8 cellular contexts compared by ENCODE assay signal in the genomic region with DNA sequence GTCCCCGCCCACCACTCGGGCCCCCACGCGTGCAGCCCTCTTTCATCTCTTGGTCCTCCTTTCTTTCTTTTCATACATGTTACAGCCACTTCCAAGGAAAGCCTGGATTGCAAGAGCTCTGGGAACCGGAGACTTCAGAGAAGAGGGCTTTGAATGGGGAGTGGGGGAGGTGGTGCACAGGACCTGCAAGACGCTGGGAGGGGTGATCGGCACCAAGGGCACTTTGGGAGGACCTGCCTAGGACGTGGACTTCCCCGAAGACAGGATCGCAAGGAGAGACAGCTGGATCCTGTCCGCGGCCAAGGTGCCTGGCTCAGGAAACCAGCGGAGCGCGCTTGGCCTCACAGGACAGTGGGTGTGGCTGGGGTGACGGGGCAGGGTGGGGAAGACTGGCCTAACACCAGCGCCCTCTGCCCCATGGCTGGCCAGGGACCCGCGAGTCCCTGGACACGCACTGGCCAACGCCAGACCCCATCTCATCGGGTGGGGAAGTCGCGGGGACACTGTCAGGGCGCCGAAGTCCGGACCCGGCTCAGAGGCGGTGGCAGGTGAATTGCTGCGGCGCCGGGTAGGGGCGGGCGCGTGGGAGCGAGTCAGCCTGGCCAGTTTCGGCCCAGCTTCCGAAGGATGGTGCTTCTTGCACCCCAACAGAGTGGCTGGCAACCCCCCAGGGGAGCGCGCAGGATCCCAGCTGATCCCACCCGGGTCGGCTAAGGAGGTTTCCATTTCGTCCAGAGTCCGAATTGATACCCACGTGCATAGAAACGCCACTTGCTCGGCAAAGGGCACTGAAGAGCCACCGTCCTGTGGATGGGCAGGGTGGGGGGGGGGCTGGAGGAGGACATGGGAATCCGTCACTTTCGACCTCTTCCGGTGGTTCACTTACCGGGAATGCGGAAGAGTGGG. TPM values are rescaled to one million over a fixed set of nuclear protein-coding genes. Genes with fewer than 3 reads are reported as not detected.
DNase-seq lines count a peak whose midpoint lies in the region; ATAC-seq and TF ChIP-seq lines count a peak whose summit lies in the region.

No MANE protein-coding gene starts in this region.

- peaks cover 5% of the 10 kb centered on the region for H3K79me2 ChIP-seq in GM23248 (ENCODE audit: insufficient read depth)

- no peaks in the 10 kb centered on the region for H3K9me3 Mint-ChIP-seq in WTC11

- H3K27ac Mint-ChIP-seq in WTC11 = no peak overlapping the region

- H3K36me3 Mint-ChIP-seq in WTC11 = no peaks in the 10 kb centered on the region

- WGBS in GM23248 (ENCODE audit: low coverage in 1 of 2, low lambda C conversion rate in 2 of 2, missing lambda C conversion rate in 2 of 2), 2 experiments = 1 to 2% methylated on average over 43 to 44 of the region's 53 CpGs

- peaks cover 20% of the 10 kb centered on the region for H3K4me1 Mint-ChIP-seq in WTC11

- intact Hi-C loops in left ventricle myocardium superior (cut with micrococcal nuclease) = loop anchor here (5.0 to 10.0 kb wide), 2 partner anchors 187 to 335 kb away; no protein-coding TSS in a partner anchor

- peaks cover 10% of the 10 kb centered on the region; the same call in 1 of the 2 replicates for H3K4me1 ChIP-seq in GM23248 (ENCODE audit: insufficient read depth)

- peaks cover 83% of the 10 kb centered on the region for H3K27me3 Mint-ChIP-seq in WTC11 (ENCODE audit: low read depth)

- in situ Hi-C loops in GM23248 (cut with MboI) = loop anchor here (10.0 to 25.0 kb wide), 2 partner anchors 187 to 285 kb away; no protein-coding TSS in a partner anchor

- H3K9me2 ChIP-seq in GM23248 (ENCODE audit: insufficient read depth) = no peaks in the 10 kb centered on the region

- POLR2A ChIA-PET in WTC11 (lab: Charles Lee) = no interaction called here

- ATAC-seq in WTC11 (peak; percentile 3), left ventricle myocardium superior (peak; percentile 52)

- peak overlapping the region; percentile 94 for H2AFZ ChIP-seq in GM23248

- CTCF ChIA-PET in WTC11 (lab: Charles Lee) = interaction anchor here (0.6 to 6.0 kb wide), 56 partner anchors 8 to 950 kb away, joined by 3 to 126 read pairs (median 6); partner anchors contain the start of genes CD93, NXT1 and SSTR4

- H3K4me3 Mint-ChIP-seq in WTC11 = peak overlapping the region; percentile 89

- H3K9me3 ChIP-seq in GM23248 (ENCODE audit: low read depth) = no peaks in the 10 kb centered on the region

- peak; percentile 68 for DNase-seq in GM23248
- DNase-seq in WTC11 (ENCODE audit: low spot score) = peak; percentile 32
- DNase-seq in left ventricle myocardium superior = peak; percentile 70
- DNase-seq in renal cortical epithelial cell (ENCODE audit: low read depth) = peak; percentile 22
- DNase-seq in T-helper 1 cell = no peak
- DNase-seq in germinal center (ENCODE audit: low spot score) = no peak
- DNase-seq in activated naive CD4-positive, alpha-beta T cell (lab: John Stamatoyannopoulos, UW) = no peak
- DNase-seq in stimulated activated naive CD4-positive, alpha-beta T cell treated with Interleukin-2 at 50 U/mL for 16 hours (lab: John Stamatoyannopoulos, UW) = no peak

- peaks cover 22% of the 10 kb centered on the region for H3F3A ChIP-seq in GM23248 (ENCODE audit: insufficient read depth)

- no peaks in the 10 kb centered on the region for H3K36me3 ChIP-seq in GM23248 (ENCODE audit: low read depth)

- H3K27ac ChIP-seq in GM23248 = peak overlapping the region; percentile 47

- H3K4me2 ChIP-seq in GM23248 (ENCODE audit: unreplicated experiment) = peak overlapping the region; percentile 94

- H3K9ac ChIP-seq in GM23248 = peak overlapping the region; percentile 85

- H3K27me3 ChIP-seq in GM23248 (replicated peaks; ENCODE audit: insufficient read depth) = no peaks in the 10 kb centered on the region

- TF ChIP-seq CTCF in WTC11 (IDR thresholded peaks at IDR 0.05) = no peak

- H3K4me3 ChIP-seq in GM23248 = peak overlapping the region; percentile 77

- H4K20me1 ChIP-seq in GM23248 (ENCODE audit: insufficient read depth) = no peaks in the 10 kb centered on the region

TF ChIP-seq in WTC11, 78 proteins besides CTCF, POLR2A, EP300 and RAD21 (continues in another document):
- TF ChIP-seq STAT6 (CRISPR knock-in tag; conservative IDR thresholded peaks at IDR 0.05; ENCODE audit: low read depth) (no peak), PRDM15 (CRISPR knock-in tag; IDR thresholded peaks at IDR 0.05) (no peak), OVOL2 (CRISPR knock-in tag; IDR thresholded peaks at IDR 0.05; ENCODE audit: borderline replicate concordance) (no peak), HMGA2 (CRISPR knock-in tag; IDR thresholded peaks at IDR 0.05) (no peak), ZNF671 (CRISPR knock-in tag; IDR thresholded peaks at IDR 0.05) (no peak)
- TF ChIP-seq, protein P1, sequence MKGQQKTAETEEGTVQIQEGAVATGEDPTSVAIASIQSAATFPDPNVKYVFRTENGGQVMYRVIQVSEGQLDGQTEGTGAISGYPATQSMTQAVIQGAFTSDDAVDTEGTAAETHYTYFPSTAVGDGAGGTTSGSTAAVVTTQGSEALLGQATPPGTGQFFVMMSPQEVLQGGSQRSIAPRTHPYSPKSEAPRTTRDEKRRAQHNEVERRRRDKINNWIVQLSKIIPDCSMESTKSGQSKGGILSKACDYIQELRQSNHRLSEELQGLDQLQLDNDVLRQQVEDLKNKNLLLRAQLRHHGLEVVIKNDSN (CRISPR knock-in tag; IDR thresholded peaks at IDR 0.05) = no peak

RNA-seq across cellular contexts. Expression of gene THBD, which starts 0.7 kb away (rescaled TPM):
- 15.6 and 15.7 TPM in 2 replicates for total RNA-seq in GM23248 (2014; rRNA removed; shearing (Covaris generic))
- polyA plus RNA-seq in GM23248 (2016; fragmentation: Nextera tagmentation; extraction: Ambion mirVana) = 5.9 and 7.4 TPM in 2 replicates
- total RNA-seq in WTC11 (2021) (0.34 to 1.0 TPM (median 0.92 TPM) in 3 replicates), left ventricle myocardium superior (13.1 TPM), renal cortical epithelial cell (0.99 and 2.4 TPM in 2 replicates)

RNA-seq across cellular contexts. Expression of gene SSTR4, which starts 15.1 kb away (rescaled TPM):
- not detected in 2 replicates for total RNA-seq in GM23248 (2014; rRNA removed; shearing (Covaris generic))
- not detected in 2 replicates for polyA plus RNA-seq in GM23248 (2016; fragmentation: Nextera tagmentation; extraction: Ambion mirVana)
- total RNA-seq in WTC11 (2021) (not detected in 3 replicates), left ventricle myocardium superior (not detected), renal cortical epithelial cell (not detected in 2 replicates)

RNA-seq across cellular contexts. Expression of gene CD93, which starts 35.9 kb away (rescaled TPM):
- total RNA-seq in GM23248 (2014; rRNA removed; shearing (Covaris generic)) = not detected in 2 replicates
- 0.03 TPM in 1 of 2 replicates, not detected in the other for polyA plus RNA-seq in GM23248 (2016; fragmentation: Nextera tagmentation; extraction: Ambion mirVana)
- total RNA-seq in WTC11 (2021) = 0.05 to 0.21 TPM (median 0.09 TPM) in 3 replicates
- 41.0 TPM for total RNA-seq in left ventricle myocardium superior
- total RNA-seq in renal cortical epithelial cell = 0.30 and 0.35 TPM in 2 replicates

Comparison
In these comparisons a context has a peak if more than half of its experiments do, and no peak if none do; other contexts are left out.
1. DNase-seq: peak in GM23248 (single experiment), WTC11 (single experiment), left ventricle myocardium superior (single experiment) and renal cortical epithelial cell (single experiment); none in T-helper 1 cell (0 of 5), germinal center (single experiment), activated naive CD4-positive, alpha-beta T cell (0 of 4) and stimulated activated naive CD4-positive, alpha-beta T cell treated with Interleukin-2 at 50 U/mL for 16 hours (single experiment).
2. RNA of gene CD93, which starts 35.9 kb away (total RNA-seq): 41.0 TPM in left ventricle myocardium superior (single experiment); 0.30 to 0.35 TPM in renal cortical epithelial cell, 0.05 to 0.21 TPM in WTC11 and not detected in GM23248; every median in the first group is over 10 times any median in the second.